Comparison of ENCODE assay signal across 8 cellular contexts in genomic region chr2:219684721-219685689, GRCh38. TPM values are rescaled to one million over a fixed set of nuclear protein-coding genes. Genes with fewer than 3 reads are reported as not detected.
DNase-seq lines count a peak whose midpoint lies in the region; ATAC-seq, FAIRE-seq and TF ChIP-seq lines count a peak whose summit lies in the region.

No MANE protein-coding gene starts in this region.

- H3K9ac ChIP-seq in H1 (replicated peaks in 1 of 4; ENCODE audit: extremely low read depth in 1 of 4, low read depth in 3 of 4, low read length in 3 of 4), result peak overlapping the region in 2 of 4 experiments; percentile 21 to 35; a peak in 4 of 7 replicates

- POLR2A ChIA-PET in H1 (lab: Charles Lee; ENCODE audit: partially characterized antibody), result interaction anchor here (0.6 to 1.9 kb wide), 10 partner anchors 9 to 87 kb away, joined by 3 to 9 read pairs (median 3); partner anchors contain the start of gene STK11IP

- H4K20me1 ChIP-seq in H1 (replicated peaks in 1 of 2; ENCODE audit: control insufficient read depth in 1 of 2, insufficient read depth in 2 of 2, low read length in 2 of 2), result no peaks in the 10 kb centered on the region

- H4K91ac ChIP-seq in H1 (replicated peaks; ENCODE audit: insufficient read length, low read length), result peak overlapping the region; percentile 61

- peaks cover 3 to 13% (median 6%) of the 10 kb centered on the region in 4 experiments for H3K4me1 ChIP-seq in H1 (replicated peaks in 1 of 4; ENCODE audit: control insufficient read depth in 3 of 4, insufficient read depth in 4 of 4, low read length in 3 of 4)

- H2BK12ac ChIP-seq in H1 (ENCODE audit: low read depth, low read length), result peak overlapping the region; percentile 32; the same call in 1 of the 2 replicates

- H3K4ac ChIP-seq in H1 (replicated peaks; ENCODE audit: insufficient read length, low read depth, low read length), result peak overlapping the region; percentile 28

- H3K36me3 ChIP-seq in H1 (ENCODE audit: control insufficient read depth in 2 of 4, insufficient read depth in 4 of 4, low read length in 3 of 4), result no peaks in the 10 kb centered on the region

- H3K56ac ChIP-seq in H1 (replicated peaks; ENCODE audit: insufficient read length, low read depth, low read length), result no peak overlapping the region

- TF ChIP-seq EP300 in H1 (IDR thresholded peaks at IDR 0.05; ENCODE audit: borderline replicate concordance in 1 of 2, low read depth in 2 of 2, low read length in 2 of 2), result no peak

- H3K36me3 Mint-ChIP-seq in HFFc6 (ENCODE audit: low read depth), result peaks cover 16% of the 10 kb centered on the region; the same call in 1 of the 2 replicates
- no peaks in the 10 kb centered on the region for H3K36me3 Mint-ChIP-seq in stimulated activated naive CD8-positive, alpha-beta T cell treated with anti-CD3 and anti-CD28 coated beads, Interleukin-15, Interleukin-2, amounts not matched to agents 100 ng/mL and 50 ng/mL, for 24 hours (ENCODE audit: low read depth)

- in situ Hi-C loops in GM13976 (cut with MboI; ENCODE audit: low sequenced_read_pairs, unreplicated experiment), result no loop called here

- peak overlapping the region; percentile 86 for H3K18ac ChIP-seq in H1 (ENCODE audit: extremely low read depth, low read length)

- no peak overlapping the region for H2AK5ac ChIP-seq in H1 (ENCODE audit: low read depth, low read length)

- peak overlapping the region; percentile 80 for H4K5ac ChIP-seq in H1 (ENCODE audit: insufficient read length, low read depth, low read length)

- peak overlapping the region in 2 of 4 experiments; percentile 10 to 33; a peak in 2 of 8 replicates for H3K4me3 ChIP-seq in H1 (ENCODE audit: extremely low read depth in 1 of 4, insufficient read depth in 2 of 4, low read depth in 3 of 4, low read length in 4 of 4)

- no peak overlapping the region for H3K23ac ChIP-seq in H1 (ENCODE audit: insufficient read length)

- H3K27ac Mint-ChIP-seq in HFFc6, result peak overlapping the region; percentile 80
- peak overlapping the region; percentile 42 for H3K27ac Mint-ChIP-seq in stimulated activated naive CD8-positive, alpha-beta T cell treated with anti-CD3 and anti-CD28 coated beads, Interleukin-15, Interleukin-2, amounts not matched to agents 100 ng/mL and 50 ng/mL, for 24 hours

- no peaks in the 10 kb centered on the region; a peak in 2 of 7 replicates for H3K27me3 ChIP-seq in H1 (replicated peaks in 1 of 4; ENCODE audit: control insufficient read depth in 3 of 4, extremely low read depth in 1 of 4, insufficient read depth in 3 of 4, low read length in 3 of 4)

- no peaks in the 10 kb centered on the region for H3K79me2 ChIP-seq in H1 (ENCODE audit: control insufficient read depth in 1 of 2, insufficient read depth in 2 of 2, low read length in 2 of 2)

- peak; percentile 65 for DNase-seq in GM13976 (ENCODE audit: low spot score)
- no peak for DNase-seq in HFFc6
- DNase-seq in NCI-H1105 treated with DMSO at 0.1 percent for 48 hours (lab: John Stamatoyannopoulos, UW), result peak; percentile 80
- DNase-seq in H1 (ENCODE audit: low read depth in 1 of 2, low spot score in 2 of 2), result peak in 1 of 2 experiments; percentile 73
- DNase-seq in mucosa of gallbladder (ENCODE audit: low spot score), result peak; percentile 74
- DNase-seq in cortex of kidney (lab: John Stamatoyannopoulos, UW), result no peak

- H3K4me3 Mint-ChIP-seq in HFFc6, result peak overlapping the region; percentile 88
- peak overlapping the region; percentile 81 for H3K4me3 Mint-ChIP-seq in stimulated activated naive CD8-positive, alpha-beta T cell treated with anti-CD3 and anti-CD28 coated beads, Interleukin-15, Interleukin-2, amounts not matched to agents 100 ng/mL and 50 ng/mL, for 24 hours

- peak; percentile 77 to 85 for ATAC-seq in activated CD4-positive, CD25-positive, alpha-beta regulatory T cell treated with anti-CD3 and anti-CD28 coated beads, Interleukin-2, amount 50 U/mL, for 24 hours

- H3K27me3 Mint-ChIP-seq in HFFc6 (ENCODE audit: insufficient read depth), result no peaks in the 10 kb centered on the region; the same call in none of the 2 replicates
- peaks cover 20% of the 10 kb centered on the region for H3K27me3 Mint-ChIP-seq in stimulated activated naive CD8-positive, alpha-beta T cell treated with anti-CD3 and anti-CD28 coated beads, Interleukin-15, Interleukin-2, amounts not matched to agents 100 ng/mL and 50 ng/mL, for 24 hours

- peak overlapping the region; percentile 95 for H2AFZ ChIP-seq in H1 (ENCODE audit: low read length)

- peak overlapping the region; percentile 24; the same call in 1 of the 2 replicates for H2BK20ac ChIP-seq in H1 (ENCODE audit: low read length)

- peak overlapping the region; percentile 84; the same call in 1 of the 2 replicates for H2BK5ac ChIP-seq in H1 (ENCODE audit: low read depth, low read length)

- H2BK120ac ChIP-seq in H1 (replicated peaks; ENCODE audit: low read depth, low read length), result no peak overlapping the region

- H3K4me2 ChIP-seq in H1 (ENCODE audit: insufficient read depth in 1 of 2, low read depth in 2 of 2, low read length in 2 of 2), result peak overlapping the region; percentile 34 to 39

- peak; percentile 24 for FAIRE-seq in H1 (lab: Jason Lieb, UNC)

- H3K9me3 Mint-ChIP-seq in HFFc6, result no peaks in the 10 kb centered on the region
- H3K9me3 Mint-ChIP-seq in stimulated activated naive CD8-positive, alpha-beta T cell treated with anti-CD3 and anti-CD28 coated beads, Interleukin-15, Interleukin-2, amounts not matched to agents 100 ng/mL and 50 ng/mL, for 24 hours, result no peaks in the 10 kb centered on the region

- TF ChIP-seq POLR2A in H1 (IDR thresholded peaks at IDR 0.05; ENCODE audit: control extremely low read depth in 1 of 2, low read depth in 2 of 2, low read length in 2 of 2), result peak; percentile 68 to 96

- 48% methylated on average over 16 of the region's 18 CpGs; no CpG with 5 or more reads in 1 of the 2 experiments for WGBS in H1 (ENCODE audit: extremely low coverage in 1 of 2, insufficient coverage in 1 of 2, insufficient read length in 1 of 2, insufficient replicate concordance in 2 of 2, low coverage in 1 of 2, low lambda C conversion rate in 2 of 2, missing lambda C conversion rate in 1 of 2), 2 experiments

- peaks cover 5 to 10% of the 10 kb centered on the region in 2 experiments; a peak in 3 of 4 replicates for H3K9me3 ChIP-seq in H1 (ENCODE audit: insufficient read depth in 2 of 2, low read depth in 1 of 2, low read length in 1 of 2)

- TF ChIP-seq CTCF in GM13976 (IDR thresholded peaks at IDR 0.05; ENCODE audit: borderline replicate concordance, control extremely low read depth, extremely low read depth, insufficient read depth, missing control alignments) (no peak), HFFc6 (IDR thresholded peaks at IDR 0.05) (no peak), H1 (IDR thresholded peaks at IDR 0.05; ENCODE audit: control extremely low read depth in 1 of 3, insufficient read depth in 1 of 3, low read depth in 1 of 3, low read length in 3 of 3) (no peak)

- peak overlapping the region; percentile 66; the same call in 1 of the 2 replicates for H2BK15ac ChIP-seq in H1 (ENCODE audit: low read length)

- peaks cover 92% of the 10 kb centered on the region for H3K4me1 Mint-ChIP-seq in HFFc6 (ENCODE audit: low read depth)
- peaks cover 6% of the 10 kb centered on the region for H3K4me1 Mint-ChIP-seq in stimulated activated naive CD8-positive, alpha-beta T cell treated with anti-CD3 and anti-CD28 coated beads, Interleukin-15, Interleukin-2, amounts not matched to agents 100 ng/mL and 50 ng/mL, for 24 hours (ENCODE audit: low read depth)

- CTCF ChIA-PET in H1 (lab: Charles Lee; ENCODE audit: partially characterized antibody), result interaction anchor here (0.6 to 1.4 kb wide), 8 partner anchors 9 to 226 kb away, joined by 3 to 5 read pairs (median 3); no protein-coding TSS in a partner anchor

- no peak for TF ChIP-seq RAD21 in H1 (IDR thresholded peaks at IDR 0.05 in 1 of 2, conservative IDR thresholded peaks at IDR 0.05 in 1 of 2; ENCODE audit: low read depth in 2 of 2, low read length in 2 of 2)

- H3K27ac ChIP-seq in H1 (ENCODE audit: low read depth, low read length), result peak overlapping the region; percentile 66; the same call in 1 of the 2 replicates

- H3K14ac ChIP-seq in H1 (ENCODE audit: insufficient read length), result no peak overlapping the region

- no peaks in the 10 kb centered on the region for H3K23me2 ChIP-seq in H1 (ENCODE audit: low read depth, low read length)

- no peaks in the 10 kb centered on the region for H3K79me1 ChIP-seq in H1 (ENCODE audit: low read depth, low read length)

- H4K8ac ChIP-seq in H1 (ENCODE audit: extremely low read depth, insufficient read depth, low read length), result peak overlapping the region; percentile 47

TF ChIP-seq in H1, 55 proteins besides CTCF, POLR2A, EP300 and RAD21 (continues in another document):
- TF ChIP-seq POLR2AphosphoS5 (IDR thresholded peaks at IDR 0.05; ENCODE audit: low read depth, low read length) (peak; percentile 92), CBX5 (IDR thresholded peaks at IDR 0.05; ENCODE audit: low read depth, low read length) (no peak), PHF8 (conservative IDR thresholded peaks at IDR 0.05; ENCODE audit: low read depth, low read length) (no peak), CBX8 (IDR thresholded peaks at IDR 0.05; ENCODE audit: borderline replicate concordance, low read depth, low read length) (no peak), SRF (IDR thresholded peaks at IDR 0.05; ENCODE audit: low read depth, low read length) (no peak), TAF1 (IDR thresholded peaks at IDR 0.05; ENCODE audit: low read depth, low read length) (no peak), KDM5A (IDR thresholded peaks at IDR 0.05; ENCODE audit: low read length) (no peak), SP1 (IDR thresholded peaks at IDR 0.05; ENCODE audit: low read depth, low read length) (0 out of 2 replicates have a peak, but pooled peaks have one; percentile 52), MAFK (IDR thresholded peaks at IDR 0.05; ENCODE audit: low read depth, low read length) (no peak), SIRT6 (IDR thresholded peaks at IDR 0.05; ENCODE audit: low read length) (no peak), RNF2 (IDR thresholded peaks at IDR 0.05; ENCODE audit: borderline replicate concordance, low read depth, low read length, missing control alignments, poor library complexity, severe bottlenecking) (no peak), ASH2L (IDR thresholded peaks at IDR 0.05; ENCODE audit: low read length) (peak; percentile 14)

RNA-seq across cellular contexts. Expression of gene SLC4A3, which starts 57.6 kb away (rescaled TPM):
- 10 to 100 TPM in 1 of 6 experiments, 1 to 10 TPM in 5; 3.7 to 13.5 (median 4.3) TPM for total RNA-seq in HFFc6 (2021; fragmentation: NEBNext Ultra II Directional; extraction: Animal tissue kit (Norgen Biotek cat#: 25700))
- total RNA-seq in H1 (2021; fragmentation: NEBNext Ultra II Directional; extraction: Animal tissue kit (Norgen Biotek cat#: 25700)), result 6.5 and 7.4 TPM in 2 replicates
- 4.8 and 8.2 TPM in 2 replicates for polyA plus RNA-seq in H1 (2011; rRNA removed)
- polyA plus RNA-seq in H1 (2011; cell fraction: cytosol; rRNA removed), result 5.4 TPM
- polyA plus RNA-seq in H1 (2011; cell fraction: nucleus; rRNA removed), result 37.1 TPM
- 5.8 to 8.2 TPM (median 6.5 TPM) in 4 replicates for polyA plus RNA-seq in H1 (2012, experiment 1 of 2)
- 4.7 TPM for polyA plus RNA-seq in H1 (2012, experiment 2 of 2)
- polyA plus RNA-seq in H1 (2013, experiment 1 of 2), result 4.7 TPM
- polyA plus RNA-seq in H1 (2013, experiment 2 of 2), result 4.8 TPM
- polyA minus RNA-seq in H1 (2011; rRNA and poly(A)+ RNA removed), result 2.8 and 5.1 TPM in 2 replicates
- polyA minus RNA-seq in H1 (2011; cell fraction: cytosol; rRNA and poly(A)+ RNA removed), result 4.6 TPM
- 9.8 TPM for polyA minus RNA-seq in H1 (2011; cell fraction: nucleus; rRNA and poly(A)+ RNA removed)
- total RNA-seq in mucosa of gallbladder, result 7.3 TPM

Comparison
In these comparisons a context has a peak if more than half of its experiments do, and no peak if none do; other contexts are left out.
1. DNase-seq: peak in GM13976 (single experiment), NCI-H1105 treated with DMSO at 0.1 percent for 48 hours (single experiment) and mucosa of gallbladder (single experiment); none in HFFc6 (single experiment) and cortex of kidney (single experiment).